Comparison of ENCODE assay signal across 1 cellular context in the genomic region with DNA sequence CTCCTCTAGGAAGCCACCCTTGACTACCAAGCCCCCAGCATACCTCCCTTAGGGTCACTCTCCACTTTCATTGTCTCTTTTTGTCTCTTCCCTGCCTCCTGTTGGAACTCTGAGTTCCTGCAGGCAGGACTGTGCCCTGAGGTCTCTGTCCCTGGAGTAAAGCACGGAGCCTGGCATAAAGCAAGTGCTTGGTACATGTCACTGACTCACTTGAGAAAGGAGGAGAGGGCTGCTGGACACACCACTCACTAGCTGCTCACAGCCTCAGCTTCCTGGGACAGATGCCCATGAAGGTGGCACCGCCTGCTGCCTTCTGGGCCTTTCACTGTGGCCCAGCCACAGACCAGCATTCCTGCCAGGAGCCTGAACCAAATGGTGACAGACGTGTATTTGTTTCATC.
TF ChIP-seq lines count a peak whose summit lies in the region.

No MANE protein-coding gene starts in this region.

TF ChIP-seq in HepG2, 621 proteins besides CTCF, POLR2A, EP300 and RAD21:
- TF ChIP-seq, protein P1, sequence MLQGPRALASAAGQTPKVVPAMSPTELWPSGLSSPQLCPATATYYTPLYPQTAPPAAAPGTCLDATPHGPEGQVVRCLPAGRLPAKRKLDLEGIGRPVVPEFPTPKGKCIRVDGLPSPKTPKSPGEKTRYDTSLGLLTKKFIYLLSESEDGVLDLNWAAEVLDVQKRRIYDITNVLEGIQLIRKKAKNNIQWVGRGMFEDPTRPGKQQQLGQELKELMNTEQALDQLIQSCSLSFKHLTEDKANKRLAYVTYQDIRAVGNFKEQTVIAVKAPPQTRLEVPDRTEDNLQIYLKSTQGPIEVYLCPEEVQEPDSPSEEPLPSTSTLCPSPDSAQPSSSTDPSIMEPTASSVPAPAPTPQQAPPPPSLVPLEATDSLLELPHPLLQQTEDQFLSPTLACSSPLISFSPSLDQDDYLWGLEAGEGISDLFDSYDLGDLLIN (CRISPR knock-in tag; IDR thresholded peaks at IDR 0.05; ENCODE audit: borderline replicate concordance): no peak
- no peak for TF ChIP-seq ZNF616 (CRISPR knock-in tag; IDR thresholded peaks at IDR 0.05; ENCODE audit: low read depth)
- no peak for TF ChIP-seq RBM39 (IDR thresholded peaks at IDR 0.05; ENCODE audit: low read depth, low read length, poor library complexity, severe bottlenecking)
